8 cellular contexts compared by ENCODE assay signal in the genomic region with DNA sequence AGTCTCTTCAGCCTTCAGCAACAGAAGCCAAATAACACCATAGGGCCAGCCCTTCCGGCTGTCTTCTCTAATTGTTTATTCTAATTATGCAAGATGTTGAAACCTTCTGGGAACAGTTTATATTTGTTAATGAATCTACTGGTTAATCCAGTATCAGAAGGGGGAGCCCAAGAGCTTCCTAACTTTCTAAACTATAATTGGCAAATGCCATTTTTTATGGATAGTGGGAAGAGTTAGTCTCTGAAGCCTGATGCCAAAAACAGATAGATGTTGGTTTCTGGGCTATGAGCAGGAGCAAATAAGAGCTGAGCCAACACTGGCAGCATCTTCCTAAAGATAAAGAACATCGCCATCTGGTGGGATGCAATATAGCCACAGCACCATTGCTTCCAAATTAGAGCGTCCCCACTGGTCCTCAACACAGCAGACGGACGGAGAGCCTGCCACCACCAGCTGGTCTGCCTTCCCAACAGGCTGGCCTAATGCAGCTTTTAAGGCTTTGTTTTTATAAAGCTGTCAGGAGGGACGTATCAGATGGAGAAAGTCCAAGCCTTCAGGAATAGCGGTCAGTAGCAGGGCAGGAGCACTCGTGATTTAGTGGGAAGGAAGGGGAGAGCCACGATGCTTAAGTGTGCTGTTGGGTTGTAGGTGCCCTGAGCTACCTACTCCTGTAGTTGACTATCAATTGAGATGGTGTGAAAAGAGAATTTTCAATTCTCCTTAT.
A peak's percentile ranks its signal among the peaks of the same experiment; 100 is the strongest.
DNase-seq lines count a peak whose midpoint lies in the region; ATAC-seq and TF ChIP-seq lines count a peak whose summit lies in the region.

No MANE protein-coding gene starts in this region.

- intact Hi-C loops in body of pancreas (cut with DNase I), result no loop called here
- intact Hi-C loops in testis (cut with DNase I; ENCODE audit: low total_unique reads), result no loop called here

- 65 to 73% methylated on average over 9 of the region's 9 CpGs for WGBS in body of pancreas, 2 donors
- WGBS in testis, 2 donors, result 33 to 55% methylated on average over 6 to 9 of the region's 9 CpGs

- in situ Hi-C loops in Caki2 (cut with HindIII; ENCODE audit: low pct_unique_long_range_greater_than_20kb, low sequenced_read_pairs), result no loop called here

- H3K36me3 ChIP-seq in body of pancreas (replicated peaks in 1 of 2; ENCODE audit: insufficient read depth in 1 of 2, low read depth in 2 of 2), result peaks cover 0 to 7% of the 10 kb centered on the region in 2 donors
- no peaks in the 10 kb centered on the region for H3K36me3 ChIP-seq in testis (ENCODE audit: low read depth, missing control alignments)

- TF ChIP-seq CTCF in body of pancreas (IDR thresholded peaks at IDR 0.05), result peak in 5 of 7 experiments; percentile 19 to 34 (median 23)
- TF ChIP-seq CTCF in testis (IDR thresholded peaks at IDR 0.05), result peak in 2 of 3 experiments; percentile 28 to 45

- H3K4me1 ChIP-seq in body of pancreas, result no peaks in the 10 kb centered on the region
- H3K4me1 ChIP-seq in testis, result no peaks in the 10 kb centered on the region

- peak; percentile 39 for DNase-seq in Caki2 (ENCODE audit: low read depth)
- peak; percentile 56 for DNase-seq in H4 (ENCODE audit: low spot score)
- peak; percentile 100 for DNase-seq in NCI-H446 treated with DMSO at 0.1 percent for 48 hours (lab: John Stamatoyannopoulos, UW)
- DNase-seq in body of pancreas, result peak in 2 of 4 donors; percentile 22 to 30
- DNase-seq in inferior parietal cortex (ENCODE audit: extremely low spot score), result peak; percentile 74
- peak; percentile 59 for DNase-seq in testis
- no peak for DNase-seq in NCI-H187 (lab: John Stamatoyannopoulos, UW)
- DNase-seq in KG1 (lab: John Stamatoyannopoulos, UW), result no peak

- TF ChIP-seq POLR2A in body of pancreas (IDR thresholded peaks at IDR 0.05), result no peak
- no peak for TF ChIP-seq POLR2A in testis (IDR thresholded peaks at IDR 0.05)

- no peak overlapping the region for H3K4me3 ChIP-seq in body of pancreas
- no peak overlapping the region for H3K4me3 ChIP-seq in testis

- H3K27ac ChIP-seq in body of pancreas (no peak overlapping the region), testis (peak overlapping the region in 1 of 2 donors; percentile 32)

- H3K9me3 ChIP-seq in body of pancreas (no peaks in the 10 kb centered on the region), testis (no peaks in the 10 kb centered on the region)

- peak; percentile 15 for ATAC-seq in body of pancreas

- H3K27me3 ChIP-seq in body of pancreas, result no peaks in the 10 kb centered on the region
- no peaks in the 10 kb centered on the region for H3K27me3 ChIP-seq in testis

Comparison
In these comparisons a context has a peak if more than half of its experiments do, and no peak if none do; other contexts are left out.
1. DNase-seq: peak in Caki2 (single experiment), H4 (single experiment), NCI-H446 treated with DMSO at 0.1 percent for 48 hours (single experiment), inferior parietal cortex (single experiment) and testis (single experiment); none in NCI-H187 (0 of 2) and KG1 (single experiment).